ENCODE assay signal across 12 cellular contexts in genomic region chr2:196335238-196335637, GRCh38.
DNase-seq lines count a peak whose midpoint lies in the region; ATAC-seq and TF ChIP-seq lines count a peak whose summit lies in the region.
"Had no signal": no experiment of that assay in that cellular context is flagged by ENCODE, and none has a peak within 500 bp of the region (broad histone marks: within the 10 kb centered on the region; RNA-seq: fewer than 3 reads in every experiment).

No MANE protein-coding gene starts in this region.

- H3K4me3 Mint-ChIP-seq in WTC11 = no peak overlapping the region
- no peak overlapping the region for H3K4me3 Mint-ChIP-seq in natural killer cell treated with Interleukin-12 subunit alpha and Interleukin-12 subunit beta and Interleukin-15 and Interleukin-18, amount 100 ng/mL, for 72 hours
- H3K4me3 Mint-ChIP-seq: activated naive CD8-positive, alpha-beta T cell treated with anti-CD3 and anti-CD28 coated beads, Interleukin-2, amount 50 U/mL, for 24 hours had no signal

- no peak overlapping the region for H3K9ac ChIP-seq in neuronal stem cell (ENCODE audit: low read depth, low read length, poor library complexity)
- H3K9ac ChIP-seq: BLaER1 treated with 17β-estradiol and CSF1 and Interleukin-3, amounts not matched to agents 10 nM and 100 nM had no signal

- H3K4ac ChIP-seq in neuronal stem cell (ENCODE audit: low read length) = no peak overlapping the region

- no peak overlapping the region for H2BK120ac ChIP-seq in neuronal stem cell (ENCODE audit: low read depth, low read length)

- H3K36me3 Mint-ChIP-seq in WTC11 = no peaks in the 10 kb centered on the region
- H3K36me3 Mint-ChIP-seq in natural killer cell treated with Interleukin-12 subunit alpha and Interleukin-12 subunit beta and Interleukin-15 and Interleukin-18, amount 100 ng/mL, for 72 hours = no peaks in the 10 kb centered on the region

- H4K91ac ChIP-seq in neuronal stem cell (ENCODE audit: low read depth, low read length, poor library complexity) = no peak overlapping the region

- no peak overlapping the region for H2BK12ac ChIP-seq in neuronal stem cell (ENCODE audit: low read length)

- no peak overlapping the region for H3K4me2 ChIP-seq in neuronal stem cell (ENCODE audit: insufficient read depth, low read length, poor library complexity, severe bottlenecking)
- H3K4me2 ChIP-seq: BLaER1 treated with 17β-estradiol and CSF1 and Interleukin-3, amounts not matched to agents 10 nM and 100 nM had no signal

- no peak overlapping the region for H2AFZ ChIP-seq in neuronal stem cell (ENCODE audit: low read length)

- H3K9me3 ChIP-seq in suprapubic skin (no peaks in the 10 kb centered on the region), neuronal stem cell (replicated peaks in 1 of 2; ENCODE audit: control insufficient read depth in 2 of 2, insufficient read depth in 1 of 2, low read depth in 1 of 2, low read length in 2 of 2) (no peaks in the 10 kb centered on the region)
- H3K9me3 ChIP-seq: BLaER1 treated with 17β-estradiol and CSF1 and Interleukin-3, amounts not matched to agents 10 nM and 100 nM had no signal

- POLR2A ChIA-PET in AG04449 (lab: Yijun Ruan, JAX) (interaction anchor here (0.6 to 0.8 kb wide), 2 partner anchors 12 to 59 kb away, joined by 3 read pairs; no protein-coding TSS in a partner anchor), WTC11 (lab: Charles Lee) (no interaction called here)

- H2AK5ac ChIP-seq in neuronal stem cell (ENCODE audit: low read depth, low read length) = no peak overlapping the region

- H3K27ac ChIP-seq in suprapubic skin (no peak overlapping the region), neuronal stem cell (replicated peaks; ENCODE audit: low read length) (no peak overlapping the region)
- H3K27ac ChIP-seq: BLaER1 treated with 17β-estradiol and CSF1 and Interleukin-3, amounts not matched to agents 10 nM and 100 nM had no signal

- CTCF ChIA-PET in AG04449 (lab: Yijun Ruan, JAX) (interaction anchor here (0.8 to 9.0 kb wide), 11 partner anchors 10 to 268 kb away, joined by 3 to 151 read pairs (median 14); partner anchors contain the start of gene DNAH7), WTC11 (lab: Charles Lee) (no interaction called here)

- no peak overlapping the region for H2BK5ac ChIP-seq in neuronal stem cell (ENCODE audit: low read length)

- H3K4me1 Mint-ChIP-seq in WTC11 = no peaks in the 10 kb centered on the region; the same call in 1 of the 2 replicates
- peaks cover 9 to 22% of the 10 kb centered on the region in 2 donors for H3K4me1 Mint-ChIP-seq in natural killer cell treated with Interleukin-12 subunit alpha and Interleukin-12 subunit beta and Interleukin-15 and Interleukin-18, amount 100 ng/mL, for 72 hours (ENCODE audit: low read depth in 2 of 2)

- no peak overlapping the region for H2BK15ac ChIP-seq in neuronal stem cell (ENCODE audit: low read length)

- TF ChIP-seq POLR2A in suprapubic skin (IDR thresholded peaks at IDR 0.05) = no peak

- H3K18ac ChIP-seq in neuronal stem cell (ENCODE audit: low read length) = no peak overlapping the region

- H3K23ac ChIP-seq in neuronal stem cell (ENCODE audit: low read depth, low read length, poor library complexity) = no peak overlapping the region

- no peaks in the 10 kb centered on the region for H3K79me1 ChIP-seq in neuronal stem cell (ENCODE audit: low read depth, low read length)

- WGBS in suprapubic skin = 68% methylated on average over 6 of the region's 6 CpGs
- WGBS in neuronal stem cell (ENCODE audit: extremely low coverage in 2 of 2, insufficient read length in 2 of 2, insufficient replicate concordance in 1 of 2), 2 donors = no CpG with 5 or more reads among the region's 6 CpGs

- H3K4me1 ChIP-seq in suprapubic skin (peaks cover 7% of the 10 kb centered on the region), neuronal stem cell (ENCODE audit: control insufficient read depth in 2 of 2, insufficient read depth in 1 of 2, low read depth in 1 of 2, low read length in 2 of 2) (peaks cover 0 to 2% of the 10 kb centered on the region in 2 donors)

- ATAC-seq in WTC11 (peak; percentile 57), GM21360 (IDR thresholded peaks at IDR 0.05; ENCODE audit: unreplicated experiment) (no peak)
- no peak for ATAC-seq in natural killer cell treated with Interleukin-12 subunit alpha and Interleukin-12 subunit beta and Interleukin-15 and Interleukin-18, amount 100 ng/mL, for 72 hours
- ATAC-seq: activated naive CD8-positive, alpha-beta T cell treated with anti-CD3 and anti-CD28 coated beads, Interleukin-2, amount 50 U/mL, for 24 hours had no signal

- no peaks in the 10 kb centered on the region for H3K36me3 ChIP-seq in suprapubic skin
- H3K36me3 ChIP-seq in neuronal stem cell (replicated peaks in 1 of 2; ENCODE audit: control insufficient read depth in 2 of 2, insufficient read depth in 2 of 2, low read length in 2 of 2) = no peaks in the 10 kb centered on the region
- H3K36me3 ChIP-seq: BLaER1 treated with 17β-estradiol and CSF1 and Interleukin-3, amounts not matched to agents 10 nM and 100 nM had no signal

- DNase-seq in AG04449 (ENCODE audit: low read depth, low spot score) = peak; percentile 46
- peak; percentile 53 for DNase-seq in HFF-Myc (ENCODE audit: extremely low read depth, low read depth)
- DNase-seq in WTC11 (ENCODE audit: low spot score) = no peak
- peak; percentile 34 for DNase-seq in fibroblast of villous mesenchyme (ENCODE audit: low read depth)
- no peak for DNase-seq in suprapubic skin (ENCODE audit: low spot score in 2 of 2)
- DNase-seq in neuronal stem cell (ENCODE audit: low spot score) = no peak
- DNase-seq in natural killer cell treated with Interleukin-12 subunit alpha and Interleukin-12 subunit beta and Interleukin-15 and Interleukin-18, amount 100 ng/mL, for 72 hours (ENCODE audit: low spot score) = no peak
- DNase-seq: activated naive CD8-positive, alpha-beta T cell treated with anti-CD3 and anti-CD28 coated beads, Interleukin-2, amount 50 U/mL, for 24 hours; effector CD4-positive, alpha-beta T cell; stimulated activated CD8-positive, alpha-beta memory T cell treated with anti-CD3 and anti-CD28 coated beads, Interleukin-4, amount 100 ng/mL, for 48 hours had no signal

- H3K27me3 Mint-ChIP-seq in WTC11 (ENCODE audit: low read depth) = no peaks in the 10 kb centered on the region
- peaks cover 10 to 31% of the 10 kb centered on the region in 2 donors for H3K27me3 Mint-ChIP-seq in natural killer cell treated with Interleukin-12 subunit alpha and Interleukin-12 subunit beta and Interleukin-15 and Interleukin-18, amount 100 ng/mL, for 72 hours
- H3K27me3 Mint-ChIP-seq: activated naive CD8-positive, alpha-beta T cell treated with anti-CD3 and anti-CD28 coated beads, Interleukin-2, amount 50 U/mL, for 24 hours had no signal

- H3K4me3 ChIP-seq in AG04449 (ENCODE audit: low read depth, low read length) (no peak overlapping the region), HFF-Myc (replicated peaks; ENCODE audit: low read depth, low read length) (no peak overlapping the region), fibroblast of villous mesenchyme (ENCODE audit: low read depth, low read length) (no peak overlapping the region), suprapubic skin (no peak overlapping the region), neuronal stem cell (ENCODE audit: low read length in 2 of 2) (no peak overlapping the region)
- H3K4me3 ChIP-seq: BLaER1 treated with 17β-estradiol and CSF1 and Interleukin-3, amounts not matched to agents 10 nM and 100 nM had no signal

- no peak overlapping the region for H4K8ac ChIP-seq in neuronal stem cell (ENCODE audit: low read depth, low read length)

- TF ChIP-seq EP300 in suprapubic skin (IDR thresholded peaks at IDR 0.05) = no peak

- no peaks in the 10 kb centered on the region for H3K9me3 Mint-ChIP-seq in WTC11
- no peaks in the 10 kb centered on the region for H3K9me3 Mint-ChIP-seq in natural killer cell treated with Interleukin-12 subunit alpha and Interleukin-12 subunit beta and Interleukin-15 and Interleukin-18, amount 100 ng/mL, for 72 hours
- H3K9me3 Mint-ChIP-seq: activated naive CD8-positive, alpha-beta T cell treated with anti-CD3 and anti-CD28 coated beads, Interleukin-2, amount 50 U/mL, for 24 hours had no signal

- H3K14ac ChIP-seq in neuronal stem cell (ENCODE audit: low read length) = no peak overlapping the region

- H3K27me3 ChIP-seq in suprapubic skin (no peaks in the 10 kb centered on the region), neuronal stem cell (ENCODE audit: control insufficient read depth in 3 of 3, insufficient read depth in 3 of 3, low read depth in 1 of 3, low read length in 3 of 3) (no peaks in the 10 kb centered on the region)
- H3K27me3 ChIP-seq: BLaER1 treated with 17β-estradiol and CSF1 and Interleukin-3, amounts not matched to agents 10 nM and 100 nM had no signal

- no peak for TF ChIP-seq CTCF in AG04449 (IDR thresholded peaks at IDR 0.05; ENCODE audit: insufficient read depth, low read length, missing control alignments)
- TF ChIP-seq CTCF in HFF-Myc (IDR thresholded peaks at IDR 0.05; ENCODE audit: low read depth, low read length, missing control alignments) = no peak
- TF ChIP-seq CTCF in WTC11 (IDR thresholded peaks at IDR 0.05) = no peak
- TF ChIP-seq CTCF in fibroblast of villous mesenchyme (IDR thresholded peaks at IDR 0.05; ENCODE audit: insufficient read depth, low read depth, low read length) = no peak
- TF ChIP-seq CTCF in suprapubic skin (IDR thresholded peaks at IDR 0.05) = no peak

- H3K27ac Mint-ChIP-seq in WTC11 = no peak overlapping the region
- H3K27ac Mint-ChIP-seq in natural killer cell treated with Interleukin-12 subunit alpha and Interleukin-12 subunit beta and Interleukin-15 and Interleukin-18, amount 100 ng/mL, for 72 hours = no peak overlapping the region
- H3K27ac Mint-ChIP-seq: activated naive CD8-positive, alpha-beta T cell treated with anti-CD3 and anti-CD28 coated beads, Interleukin-2, amount 50 U/mL, for 24 hours had no signal

TF ChIP-seq in WTC11, 78 proteins besides CTCF, POLR2A, EP300 and RAD21 (continues in another document):
- TF ChIP-seq CREM (CRISPR knock-in tag; IDR thresholded peaks at IDR 0.05) (no peak), ELF4 (CRISPR knock-in tag; IDR thresholded peaks at IDR 0.05; ENCODE audit: low read depth) (no peak), EMX1 (CRISPR knock-in tag; IDR thresholded peaks at IDR 0.05) (no peak), ZMAT4 (CRISPR knock-in tag; IDR thresholded peaks at IDR 0.05) (no peak)

Comparison
In these comparisons a context has a peak if more than half of its experiments do, and no peak if none do; other contexts are left out.
1. DNase-seq: peak in AG04449 (single experiment), HFF-Myc (single experiment) and fibroblast of villous mesenchyme (single experiment); none in WTC11 (single experiment), suprapubic skin (0 of 2), neuronal stem cell (single experiment) and natural killer cell treated with Interleukin-12 subunit alpha and Interleukin-12 subunit beta and Interleukin-15 and Interleukin-18, amount 100 ng/mL, for 72 hours (single experiment).